In the genomic region with DNA sequence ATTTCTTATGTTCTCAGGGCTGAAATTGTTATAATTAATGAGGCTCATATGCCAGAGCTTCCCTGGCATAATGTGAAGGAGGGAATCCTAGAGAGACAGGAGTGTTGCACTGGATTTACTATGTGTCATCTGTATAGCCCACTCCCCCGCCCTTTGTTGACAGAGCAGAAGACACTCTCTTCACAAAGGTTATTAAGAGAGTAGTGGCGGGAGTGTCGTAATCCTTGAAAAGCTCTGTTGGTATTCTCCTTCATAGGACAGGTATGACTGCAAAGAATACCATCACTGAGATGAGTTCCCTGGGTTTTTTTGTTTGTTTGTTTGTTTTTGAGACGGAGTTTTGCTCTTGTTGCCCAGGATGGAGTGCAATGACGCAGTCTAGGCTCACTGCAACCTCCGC, we compare ENCODE assay signal across 1 cellular context.
TF ChIP-seq lines count a peak whose summit lies in the region.

No MANE protein-coding gene starts in this region.

TF ChIP-seq in HepG2, 621 proteins besides CTCF, POLR2A, EP300 and RAD21 (continued from another document):
- TF ChIP-seq HOMEZ (CRISPR knock-in tag; IDR thresholded peaks at IDR 0.05; ENCODE audit: low read depth) (peak; percentile 30; the same call in 1 of the 2 replicates), GATAD2A (CRISPR knock-in tag; IDR thresholded peaks at IDR 0.05) (peak; percentile 52; the same call in 1 of the 2 replicates), KLF13 (CRISPR knock-in tag; IDR thresholded peaks at IDR 0.05) (no peak), ZNF282 (IDR thresholded peaks at IDR 0.05; ENCODE audit: partially characterized antibody) (no peak), PHF21A (CRISPR knock-in tag; IDR thresholded peaks at IDR 0.05) (no peak), CEBPG (CRISPR knock-in tag; IDR thresholded peaks at IDR 0.05) (peak; percentile 75), ARID5B (CRISPR knock-in tag; IDR thresholded peaks at IDR 0.05) (peak; percentile 42; the same call in 1 of the 2 replicates), SAP130 (CRISPR knock-in tag; IDR thresholded peaks at IDR 0.05; ENCODE audit: low read depth) (peak; percentile 55), SAFB2 (CRISPR knock-in tag; IDR thresholded peaks at IDR 0.05; ENCODE audit: borderline replicate concordance, low read depth) (no peak), CBX1 (IDR thresholded peaks at IDR 0.05; ENCODE audit: low read depth) (no peak), ZFP36L1 (CRISPR knock-in tag; IDR thresholded peaks at IDR 0.05) (0 out of 2 replicates have a peak, but pooled peaks have one; percentile 32), ZMAT3 (CRISPR knock-in tag; conservative IDR thresholded peaks at IDR 0.05) (no peak), POGZ (CRISPR knock-in tag; IDR thresholded peaks at IDR 0.05) (0 out of 2 replicates have a peak, but pooled peaks have one; percentile 16), SOX6 (IDR thresholded peaks at IDR 0.05) (no peak), SOX6 (CRISPR knock-in tag; IDR thresholded peaks at IDR 0.05) (peak; percentile 50), NFYC (CRISPR knock-in tag; IDR thresholded peaks at IDR 0.05) (no peak), ZNF589 (CRISPR knock-in tag; conservative IDR thresholded peaks at IDR 0.05) (no peak), DZIP1 (CRISPR knock-in tag; IDR thresholded peaks at IDR 0.05) (no peak), NFE2L1 (CRISPR knock-in tag; IDR thresholded peaks at IDR 0.05; ENCODE audit: borderline replicate concordance) (no peak), ISL2 (CRISPR knock-in tag; IDR thresholded peaks at IDR 0.05) (no peak), PPARG (CRISPR knock-in tag; conservative IDR thresholded peaks at IDR 0.05) (peak; percentile 63; the same call in 1 of the 2 replicates), FOXA3 (CRISPR knock-in tag; IDR thresholded peaks at IDR 0.05) (peak; percentile 78), ZNF768 (CRISPR knock-in tag; IDR thresholded peaks at IDR 0.05) (no peak), ATF7-NPFF (CRISPR knock-in tag; IDR thresholded peaks at IDR 0.05; ENCODE audit: low read depth) (no peak), RARA (CRISPR knock-in tag; IDR thresholded peaks at IDR 0.05) (0 out of 2 replicates have a peak, but pooled peaks have one; percentile 16)
- TF ChIP-seq, protein P1, sequence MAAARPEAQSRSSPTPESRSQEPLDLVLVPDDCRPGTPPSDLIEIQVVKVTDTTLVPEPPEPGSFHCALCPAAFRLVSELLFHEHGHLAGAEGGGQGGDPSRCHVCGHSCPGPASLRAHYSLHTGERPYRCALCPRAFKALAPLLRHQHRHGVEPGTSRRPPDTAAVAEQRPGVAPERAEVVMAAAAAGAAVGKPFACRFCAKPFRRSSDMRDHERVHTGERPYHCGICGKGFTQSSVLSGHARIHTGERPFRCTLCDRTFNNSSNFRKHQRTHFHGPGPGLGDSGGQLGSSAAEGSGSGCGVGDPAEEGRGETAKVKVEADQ (CRISPR knock-in tag; IDR thresholded peaks at IDR 0.05; ENCODE audit: borderline replicate concordance) = no peak
- TF ChIP-seq, protein P2, sequence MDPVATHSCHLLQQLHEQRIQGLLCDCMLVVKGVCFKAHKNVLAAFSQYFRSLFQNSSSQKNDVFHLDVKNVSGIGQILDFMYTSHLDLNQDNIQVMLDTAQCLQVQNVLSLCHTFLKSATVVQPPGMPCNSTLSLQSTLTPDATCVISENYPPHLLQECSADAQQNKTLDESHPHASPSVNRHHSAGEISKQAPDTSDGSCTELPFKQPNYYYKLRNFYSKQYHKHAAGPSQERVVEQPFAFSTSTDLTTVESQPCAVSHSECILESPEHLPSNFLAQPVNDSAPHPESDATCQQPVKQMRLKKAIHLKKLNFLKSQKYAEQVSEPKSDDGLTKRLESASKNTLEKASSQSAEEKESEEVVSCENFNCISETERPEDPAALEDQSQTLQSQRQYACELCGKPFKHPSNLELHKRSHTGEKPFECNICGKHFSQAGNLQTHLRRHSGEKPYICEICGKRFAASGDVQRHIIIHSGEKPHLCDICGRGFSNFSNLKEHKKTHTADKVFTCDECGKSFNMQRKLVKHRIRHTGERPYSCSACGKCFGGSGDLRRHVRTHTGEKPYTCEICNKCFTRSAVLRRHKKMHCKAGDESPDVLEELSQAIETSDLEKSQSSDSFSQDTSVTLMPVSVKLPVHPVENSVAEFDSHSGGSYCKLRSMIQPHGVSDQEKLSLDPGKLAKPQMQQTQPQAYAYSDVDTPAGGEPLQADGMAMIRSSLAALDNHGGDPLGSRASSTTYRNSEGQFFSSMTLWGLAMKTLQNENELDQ (CRISPR knock-in tag; IDR thresholded peaks at IDR 0.05; ENCODE audit: borderline replicate concordance) = no peak
- TF ChIP-seq, protein P3, sequence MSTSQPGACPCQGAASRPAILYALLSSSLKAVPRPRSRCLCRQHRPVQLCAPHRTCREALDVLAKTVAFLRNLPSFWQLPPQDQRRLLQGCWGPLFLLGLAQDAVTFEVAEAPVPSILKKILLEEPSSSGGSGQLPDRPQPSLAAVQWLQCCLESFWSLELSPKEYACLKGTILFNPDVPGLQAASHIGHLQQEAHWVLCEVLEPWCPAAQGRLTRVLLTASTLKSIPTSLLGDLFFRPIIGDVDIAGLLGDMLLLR (CRISPR knock-in tag; IDR thresholded peaks at IDR 0.05) = no peak
- TF ChIP-seq, protein P4, sequence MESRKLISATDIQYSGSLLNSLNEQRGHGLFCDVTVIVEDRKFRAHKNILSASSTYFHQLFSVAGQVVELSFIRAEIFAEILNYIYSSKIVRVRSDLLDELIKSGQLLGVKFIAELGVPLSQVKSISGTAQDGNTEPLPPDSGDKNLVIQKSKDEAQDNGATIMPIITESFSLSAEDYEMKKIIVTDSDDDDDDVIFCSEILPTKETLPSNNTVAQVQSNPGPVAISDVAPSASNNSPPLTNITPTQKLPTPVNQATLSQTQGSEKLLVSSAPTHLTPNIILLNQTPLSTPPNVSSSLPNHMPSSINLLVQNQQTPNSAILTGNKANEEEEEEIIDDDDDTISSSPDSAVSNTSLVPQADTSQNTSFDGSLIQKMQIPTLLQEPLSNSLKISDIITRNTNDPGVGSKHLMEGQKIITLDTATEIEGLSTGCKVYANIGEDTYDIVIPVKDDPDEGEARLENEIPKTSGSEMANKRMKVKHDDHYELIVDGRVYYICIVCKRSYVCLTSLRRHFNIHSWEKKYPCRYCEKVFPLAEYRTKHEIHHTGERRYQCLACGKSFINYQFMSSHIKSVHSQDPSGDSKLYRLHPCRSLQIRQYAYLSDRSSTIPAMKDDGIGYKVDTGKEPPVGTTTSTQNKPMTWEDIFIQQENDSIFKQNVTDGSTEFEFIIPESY (CRISPR knock-in tag; IDR thresholded peaks at IDR 0.05) = 0 out of 2 replicates have a peak, but pooled peaks have one; percentile 32
- TF ChIP-seq, protein P5, sequence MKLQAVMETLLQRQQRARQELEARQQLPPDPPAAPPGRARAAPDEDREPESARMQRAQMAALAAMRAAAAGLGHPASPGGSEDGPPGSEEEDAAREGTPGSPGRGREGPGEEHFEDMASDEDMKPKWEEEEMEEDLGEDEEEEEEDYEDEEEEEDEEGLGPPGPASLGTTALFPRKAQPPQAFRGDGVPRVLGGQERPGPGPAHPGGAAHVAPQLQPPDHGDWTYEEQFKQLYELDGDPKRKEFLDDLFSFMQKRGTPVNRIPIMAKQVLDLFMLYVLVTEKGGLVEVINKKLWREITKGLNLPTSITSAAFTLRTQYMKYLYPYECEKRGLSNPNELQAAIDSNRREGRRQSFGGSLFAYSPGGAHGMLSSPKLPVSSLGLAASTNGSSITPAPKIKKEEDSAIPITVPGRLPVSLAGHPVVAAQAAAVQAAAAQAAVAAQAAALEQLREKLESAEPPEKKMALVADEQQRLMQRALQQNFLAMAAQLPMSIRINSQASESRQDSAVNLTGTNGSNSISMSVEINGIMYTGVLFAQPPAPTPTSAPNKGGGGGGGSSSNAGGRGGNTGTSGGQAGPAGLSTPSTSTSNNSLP (IDR thresholded peaks at IDR 0.05; ENCODE audit: low read depth, low read length) = no peak
